Comparison of ENCODE assay signal across 15 cellular contexts in the genomic region with DNA sequence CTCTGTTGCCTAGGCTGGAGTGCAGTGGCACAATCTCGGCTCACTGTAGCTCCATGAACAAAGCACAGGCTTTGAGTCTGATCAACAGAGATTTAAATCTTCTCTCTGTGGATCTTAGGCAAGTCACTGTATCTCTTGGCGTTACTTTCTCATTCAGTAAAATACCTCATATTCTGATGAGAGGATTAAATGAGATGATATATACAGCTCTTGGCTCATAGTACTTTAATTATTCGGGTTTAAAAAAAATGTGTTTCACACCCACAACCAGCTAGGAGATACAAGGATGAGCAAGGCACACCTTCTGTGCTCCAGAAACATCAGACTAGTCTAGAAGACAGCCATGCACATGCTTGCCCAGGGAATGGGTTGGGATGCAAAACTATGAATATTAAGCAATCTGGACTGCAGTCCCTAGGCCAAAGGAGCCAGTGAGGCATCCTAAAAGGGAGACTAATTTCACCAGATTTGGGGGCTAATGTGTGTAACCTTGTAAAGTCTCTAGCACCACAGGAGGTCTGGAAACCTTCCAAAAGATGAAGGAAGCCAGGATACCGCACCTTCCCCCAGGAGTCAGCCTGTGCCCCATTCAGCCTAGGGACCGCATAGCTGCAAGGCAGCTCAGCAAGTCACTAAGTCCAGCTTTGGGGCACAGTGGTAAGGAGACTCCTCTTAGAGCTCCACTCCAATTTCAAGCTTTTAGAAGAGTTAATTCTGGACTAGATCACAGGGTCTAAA. TPM values are rescaled to one million over a fixed set of nuclear protein-coding genes. Genes with fewer than 3 reads are reported as not detected.
DNase-seq lines count a peak whose midpoint lies in the region; ATAC-seq, FAIRE-seq and TF ChIP-seq lines count a peak whose summit lies in the region.
"Had no signal": no experiment of that assay in that cellular context is flagged by ENCODE, and none has a peak within 500 bp of the region (broad histone marks: within the 10 kb centered on the region; RNA-seq: fewer than 3 reads in every experiment).

No MANE protein-coding gene starts in this region.

- H4K20me1 ChIP-seq in Karpas-422 (ENCODE audit: insufficient read depth, low read depth, low read length): peaks cover 6% of the 10 kb centered on the region; the same call in 1 of the 2 replicates

- no peaks in the 10 kb centered on the region for H3K9me2 ChIP-seq in Karpas-422 (replicated peaks; ENCODE audit: insufficient read depth, low read length)

- H3K36me3 ChIP-seq in CD8-positive, alpha-beta memory T cell (ENCODE audit: insufficient read depth, low read length): no peaks in the 10 kb centered on the region
- H3K36me3 ChIP-seq in Karpas-422 (ENCODE audit: insufficient read depth, low read length) (peaks cover 10% of the 10 kb centered on the region; the same call in 1 of the 2 replicates), bronchial epithelial cell (ENCODE audit: control insufficient read depth, insufficient read depth, low read length) (peaks cover 2% of the 10 kb centered on the region), body of pancreas (replicated peaks in 1 of 2; ENCODE audit: insufficient read depth in 1 of 2, low read depth in 2 of 2) (no peaks in the 10 kb centered on the region)

- ATAC-seq in natural killer cell (no peak), GM18502 (IDR thresholded peaks at IDR 0.05; ENCODE audit: poor library complexity, unreplicated experiment) (no peak), body of pancreas (no peak)
- ATAC-seq: Right ventricle myocardium inferior had no signal

- no peak overlapping the region for H3K27ac ChIP-seq in CD8-positive, alpha-beta memory T cell (ENCODE audit: low read depth, low read length)
- H3K27ac ChIP-seq in Karpas-422 (ENCODE audit: low read length): no peak overlapping the region
- H3K27ac ChIP-seq in body of pancreas: no peak overlapping the region

- H3K4me1 ChIP-seq in CD8-positive, alpha-beta memory T cell (ENCODE audit: insufficient read depth, low read length): peaks cover 27% of the 10 kb centered on the region
- H3K4me1 ChIP-seq in Karpas-422 (ENCODE audit: low read length) (peaks cover 22% of the 10 kb centered on the region), body of pancreas (peaks cover 28% of the 10 kb centered on the region)

- no peak overlapping the region for H2AFZ ChIP-seq in Karpas-422 (ENCODE audit: low read length)

- H3K27me3 Mint-ChIP-seq in CD8-positive, alpha-beta memory T cell: no peaks in the 10 kb centered on the region
- H3K27me3 Mint-ChIP-seq in natural killer cell (ENCODE audit: low read depth in 2 of 2) (no peaks in the 10 kb centered on the region), progenitor cell of endocrine pancreas (no peaks in the 10 kb centered on the region)
- H3K27me3 Mint-ChIP-seq: IgD-negative memory B cell had no signal

- TF ChIP-seq CTCF in bronchial epithelial cell (IDR thresholded peaks at IDR 0.05; ENCODE audit: insufficient read depth, low read length, severe bottlenecking) (no peak), natural killer cell (IDR thresholded peaks at IDR 0.05) (no peak), progenitor cell of endocrine pancreas (IDR thresholded peaks at IDR 0.05; ENCODE audit: unreplicated experiment) (no peak), body of pancreas (IDR thresholded peaks at IDR 0.05) (no peak)

- H3K79me2 ChIP-seq in Karpas-422 (ENCODE audit: low read length): peaks cover 62% of the 10 kb centered on the region

- no peak for FAIRE-seq in bronchial epithelial cell (lab: Jason Lieb, UNC)
- FAIRE-seq: colon, G401.6, small intestine had no signal

- H3K9me3 ChIP-seq in CD8-positive, alpha-beta memory T cell (ENCODE audit: low read length): no peaks in the 10 kb centered on the region
- H3K9me3 ChIP-seq in Karpas-422 (ENCODE audit: low read length) (no peaks in the 10 kb centered on the region), body of pancreas (no peaks in the 10 kb centered on the region)

- TF ChIP-seq POLR2A in body of pancreas (IDR thresholded peaks at IDR 0.05): no peak

- peaks cover 35 to 57% (median 46%) of the 10 kb centered on the region in 3 donors for H3K4me1 Mint-ChIP-seq in CD8-positive, alpha-beta memory T cell
- H3K4me1 Mint-ChIP-seq in natural killer cell (peaks cover 32 to 33% of the 10 kb centered on the region in 2 donors), progenitor cell of endocrine pancreas (ENCODE audit: low read depth) (peaks cover 14% of the 10 kb centered on the region)

- H3K9ac ChIP-seq in Karpas-422 (ENCODE audit: low read length): no peak overlapping the region

- POLR2A ChIA-PET in CD8-positive, alpha-beta memory T cell (lab: Charles Lee): no interaction called here

- 85 to 88% methylated on average over 5 of the region's 5 CpGs for WGBS in body of pancreas, 2 donors

- CTCF ChIA-PET in CD8-positive, alpha-beta memory T cell (lab: Charles Lee): interaction anchor here (1.3 to 1.5 kb wide), 2 partner anchors 11 to 172 kb away, joined by 3 read pairs; no protein-coding TSS in a partner anchor

- peak overlapping the region in 5 of 8 donors; percentile 30 to 84 (median 67) for H3K27ac Mint-ChIP-seq in CD8-positive, alpha-beta memory T cell
- H3K27ac Mint-ChIP-seq in natural killer cell: peak overlapping the region; percentile 87 to 93
- H3K27ac Mint-ChIP-seq in progenitor cell of endocrine pancreas: no peak overlapping the region

- peaks cover 0 to 18% (median 1%) of the 10 kb centered on the region in 3 donors for H3K36me3 Mint-ChIP-seq in CD8-positive, alpha-beta memory T cell
- H3K36me3 Mint-ChIP-seq in natural killer cell (no peaks in the 10 kb centered on the region), progenitor cell of endocrine pancreas (ENCODE audit: insufficient read depth) (peaks cover 7% of the 10 kb centered on the region)
- H3K36me3 Mint-ChIP-seq: IgD-negative memory B cell had no signal

- intact Hi-C loops in natural killer cell (cut with micrococcal nuclease): no loop called here
- intact Hi-C loops in body of pancreas (cut with DNase I): no loop called here

- no peak overlapping the region for H3K4me3 ChIP-seq in CD8-positive, alpha-beta memory T cell (ENCODE audit: low read length)
- H3K4me3 ChIP-seq in Karpas-422 (ENCODE audit: low read length): no peak overlapping the region; the same call in 1 of the 2 replicates
- H3K4me3 ChIP-seq in bronchial epithelial cell (ENCODE audit: low read depth, low read length): no peak overlapping the region
- H3K4me3 ChIP-seq in body of pancreas: no peak overlapping the region

- peak overlapping the region in 5 of 7 donors; percentile 23 to 98 (median 84) for H3K4me3 Mint-ChIP-seq in CD8-positive, alpha-beta memory T cell
- H3K4me3 Mint-ChIP-seq in natural killer cell (peak overlapping the region; percentile 19), progenitor cell of endocrine pancreas (ENCODE audit: low read depth) (no peak overlapping the region)

- no peaks in the 10 kb centered on the region for H3K9me3 Mint-ChIP-seq in CD8-positive, alpha-beta memory T cell
- H3K9me3 Mint-ChIP-seq in natural killer cell: no peaks in the 10 kb centered on the region
- no peaks in the 10 kb centered on the region for H3K9me3 Mint-ChIP-seq in progenitor cell of endocrine pancreas (ENCODE audit: low read depth)
- H3K9me3 Mint-ChIP-seq: IgD-negative memory B cell had no signal

- peak overlapping the region; percentile 89 for H3K4me2 ChIP-seq in Karpas-422 (ENCODE audit: low read depth, low read length, poor library complexity, severe bottlenecking)

- H3K27me3 ChIP-seq in CD8-positive, alpha-beta memory T cell (ENCODE audit: insufficient read depth, low read length, poor library complexity, severe bottlenecking): no peaks in the 10 kb centered on the region
- no peaks in the 10 kb centered on the region for H3K27me3 ChIP-seq in Karpas-422 (ENCODE audit: low read length)
- H3K27me3 ChIP-seq in bronchial epithelial cell (ENCODE audit: control insufficient read depth, insufficient read depth, low read length): no peaks in the 10 kb centered on the region
- no peaks in the 10 kb centered on the region for H3K27me3 ChIP-seq in body of pancreas

- no peak for DNase-seq in CD8-positive, alpha-beta memory T cell
- DNase-seq in Karpas-422 (peak; percentile 26), bronchial epithelial cell (ENCODE audit: low read depth) (peak; percentile 28), natural killer cell (no peak), GDM1 (lab: John Stamatoyannopoulos, UW) (no peak), progenitor cell of endocrine pancreas (ENCODE audit: low spot score, unreplicated experiment) (no peak), body of pancreas (no peak)
- DNase-seq: activated CD4-positive, CD25-positive, alpha-beta regulatory T cell; activated effector memory CD4-positive, alpha-beta T cell treated with Interleukin-2 at 50 U/mL for 16 hours; small intestine had no signal

RNA-seq across cellular contexts. Expression of a gene that starts 2.5 kb away (rescaled TPM):
- 10 to 100 TPM; 33.8 to 34.9 TPM for total RNA-seq in CD8-positive, alpha-beta memory T cell
- polyA plus RNA-seq in CD8-positive, alpha-beta memory T cell: 47.1 TPM
- 43.3 and 48.7 TPM in 2 replicates for total RNA-seq in Karpas-422 (2014; rRNA removed; shearing (Covaris generic); ENCODE audit: low replicate concordance)
- total RNA-seq in bronchial epithelial cell (24.5 and 25.5 TPM in 2 replicates), natural killer cell (10 to 100 TPM; 59.0 to 64.2 (median 63.3) TPM), progenitor cell of endocrine pancreas (48.9 and 49.6 TPM in 2 replicates), body of pancreas (10 to 100 TPM; 35.3 to 44.6 TPM)

RNA-seq across cellular contexts. Expression of a gene that starts 7.3 kb away (rescaled TPM):
- 10 to 100 TPM; 31.1 to 36.1 TPM for total RNA-seq in CD8-positive, alpha-beta memory T cell
- polyA plus RNA-seq in CD8-positive, alpha-beta memory T cell: 12.2 TPM
- 30.7 and 46.2 TPM in 2 replicates for total RNA-seq in Karpas-422 (2014; rRNA removed; shearing (Covaris generic); ENCODE audit: low replicate concordance)
- total RNA-seq in bronchial epithelial cell: 6.6 and 8.6 TPM in 2 replicates
- total RNA-seq in natural killer cell: 10 to 100 TPM; 12.0 to 15.6 (median 13.1) TPM
- total RNA-seq in progenitor cell of endocrine pancreas: 49.4 and 51.7 TPM in 2 replicates
- 1 to 10 TPM; 5.2 to 5.9 TPM for total RNA-seq in body of pancreas

RNA-seq across cellular contexts. Expression of a gene that starts 42.0 kb away (rescaled TPM):
- under 1 TPM; 0.20 to 0.26 TPM for total RNA-seq in CD8-positive, alpha-beta memory T cell
- not detected for polyA plus RNA-seq in CD8-positive, alpha-beta memory T cell
- total RNA-seq in Karpas-422 (2014; rRNA removed; shearing (Covaris generic); ENCODE audit: low replicate concordance): 1.1 and 1.6 TPM in 2 replicates
- total RNA-seq in bronchial epithelial cell (11.0 and 19.5 TPM in 2 replicates), natural killer cell (1 to 10 TPM in 1 of 3 donors, under 1 TPM in 2; 0.61 to 1.2 (median 0.84) TPM), progenitor cell of endocrine pancreas (1.7 TPM in 2 replicates), body of pancreas (1 to 10 TPM; 1.3 TPM)

Comparison
In these comparisons a context has a peak if more than half of its experiments do, and no peak if none do; other contexts are left out.
1. DNase-seq: peak in Karpas-422 (single experiment) and bronchial epithelial cell (single experiment); none in CD8-positive, alpha-beta memory T cell (0 of 5), natural killer cell (single experiment), GDM1 (single experiment), progenitor cell of endocrine pancreas (single experiment) and body of pancreas (0 of 4).